In genomic region chr3:149441662-149442442, GRCh38 we compare ENCODE assay signal across 19 cellular contexts. TPM values are rescaled to one million over a fixed set of nuclear protein-coding genes. Genes with fewer than 3 reads are reported as not detected.
DNase-seq lines count a peak whose midpoint lies in the region; ATAC-seq, FAIRE-seq and TF ChIP-seq lines count a peak whose summit lies in the region.
"Had no signal": no experiment of that assay in that cellular context is flagged by ENCODE, and none has a peak within 500 bp of the region (broad histone marks: within the 10 kb centered on the region; RNA-seq: fewer than 3 reads in every experiment).

No MANE protein-coding gene starts in this region.

- H3K4me3 Mint-ChIP-seq in Calu3 (ENCODE audit: low read depth, unreplicated experiment) = no peak overlapping the region
- H3K4me3 Mint-ChIP-seq: CD8-positive, alpha-beta memory T cell had no signal

- TF ChIP-seq CTCF in Calu3 (IDR thresholded peaks at IDR 0.05; ENCODE audit: unreplicated experiment) (no peak), HEK293 (tag by site-specific recombination; IDR thresholded peaks at IDR 0.05) (no peak), GM12878 (IDR thresholded peaks at IDR 0.05 in 2 of 3, conservative IDR thresholded peaks at IDR 0.05 in 1 of 3; ENCODE audit: control insufficient read depth in 2 of 3, extremely low read depth in 1 of 3, insufficient read depth in 1 of 3, low read depth in 3 of 3, low read length in 3 of 3) (no peak), retinal pigment epithelial cell (conservative IDR thresholded peaks at IDR 0.05; ENCODE audit: low read depth, low read length) (no peak)

- H4K20me1 ChIP-seq in GM12878 (ENCODE audit: control insufficient read depth, insufficient read depth) = no peaks in the 10 kb centered on the region
- H4K20me1 ChIP-seq: BLaER1 had no signal

- H3K9ac ChIP-seq in GM12878 (ENCODE audit: control insufficient read depth, insufficient read depth, low read length) = no peak overlapping the region
- H3K9ac ChIP-seq: BLaER1 had no signal

- DNase-seq in Calu3 (no peak), GM12878 (ENCODE audit: low read depth, low spot score) (no peak), retinal pigment epithelial cell (ENCODE audit: low read depth) (peak; percentile 51), NCI-H2029 treated with DMSO at 0.1 percent for 48 hours (lab: John Stamatoyannopoulos, UW) (no peak), NCI-H2029 (lab: John Stamatoyannopoulos, UW) (no peak)
- DNase-seq: CD8-positive, alpha-beta memory T cell; KBM-7; NCI-H1092; NCI-H1694; NCI-H446; NCI-H82; SHP77 treated with DMSO at 0.1 percent for 48 hours had no signal

- no peaks in the 10 kb centered on the region for H3K9me3 ChIP-seq in HEK293 (ENCODE audit: control insufficient read depth, insufficient read depth, low read depth, low read length)
- H3K9me3 ChIP-seq in GM12878 (replicated peaks; ENCODE audit: control insufficient read depth, insufficient read depth, low read length) = no peaks in the 10 kb centered on the region
- H3K9me3 ChIP-seq: BLaER1 had no signal

- H3K4me3 ChIP-seq in HEK293 (ENCODE audit: low read depth, low read length) (no peak overlapping the region), GM12878 (no peak overlapping the region), retinal pigment epithelial cell (ENCODE audit: low read length) (no peak overlapping the region)
- H3K4me3 ChIP-seq: BLaER1 had no signal

- H3K27ac ChIP-seq in HEK293 (ENCODE audit: extremely low read depth, low read depth, low read length) (no peak overlapping the region), GM12878 (ENCODE audit: control insufficient read depth, insufficient read depth) (no peak overlapping the region)
- H3K27ac ChIP-seq: BLaER1, HL-60 had no signal

- WGBS in GM12878 (ENCODE audit: insufficient coverage, insufficient replicate concordance, low lambda C conversion rate, missing lambda C conversion rate) = 47% methylated on average over 2 of the region's 2 CpGs

- FAIRE-seq in GM12878 (lab: Jason Lieb, UNC) = no peak
- FAIRE-seq: GM12892, RCC 7860 had no signal

- TF ChIP-seq RAD21 in GM12878 (IDR thresholded peaks at IDR 0.05; ENCODE audit: insufficient read depth, low read depth, low read length) = no peak

- H3K79me2 ChIP-seq in GM12878 (ENCODE audit: control insufficient read depth, insufficient read depth, low read length) = no peaks in the 10 kb centered on the region

- peaks cover 5% of the 10 kb centered on the region for H3K36me3 Mint-ChIP-seq in Calu3 (ENCODE audit: insufficient read depth, unreplicated experiment)
- H3K36me3 Mint-ChIP-seq: CD8-positive, alpha-beta memory T cell had no signal

- peaks cover 35% of the 10 kb centered on the region for H3K4me1 Mint-ChIP-seq in Calu3 (ENCODE audit: low read depth, unreplicated experiment)
- H3K4me1 Mint-ChIP-seq: CD8-positive, alpha-beta memory T cell had no signal

- in situ Hi-C loops in GM12878 (cut with MboI) = no loop called here

- H3K27me3 Mint-ChIP-seq in Calu3 (ENCODE audit: unreplicated experiment) = no peaks in the 10 kb centered on the region

- no peaks in the 10 kb centered on the region for H3K4me1 ChIP-seq in HEK293 (ENCODE audit: control insufficient read depth, insufficient read depth, low read length)
- H3K4me1 ChIP-seq in GM12878 (ENCODE audit: control insufficient read depth, insufficient read depth, low read length) = no peaks in the 10 kb centered on the region

- H3K36me3 ChIP-seq in HEK293 (ENCODE audit: control insufficient read depth in 2 of 2, insufficient read depth in 1 of 2, low read length in 2 of 2) (no peaks in the 10 kb centered on the region), GM12878 (ENCODE audit: control insufficient read depth in 2 of 2, insufficient read depth in 2 of 2, low read length in 1 of 2) (no peaks in the 10 kb centered on the region)
- H3K36me3 ChIP-seq: BLaER1 had no signal

- H3K9me3 Mint-ChIP-seq in Calu3 (ENCODE audit: low read depth, unreplicated experiment) = no peaks in the 10 kb centered on the region
- H3K9me3 Mint-ChIP-seq: CD8-positive, alpha-beta memory T cell had no signal

- H3K27me3 ChIP-seq in GM12878 (replicated peaks in 1 of 2; ENCODE audit: control insufficient read depth in 2 of 2, insufficient read depth in 2 of 2, low read length in 1 of 2) = no peaks in the 10 kb centered on the region; a peak in 1 of 4 replicates
- H3K27me3 ChIP-seq: BLaER1 had no signal

- RAD21 ChIA-PET in GM12878 (lab: Charles Lee; ENCODE audit: unreplicated experiment) = interaction anchor here (1.3 to 1.9 kb wide), 3 partner anchors 25 to 39 kb away, joined by 3 to 7 read pairs (median 4); partner anchors contain the start of gene TM4SF4

- no peak for TF ChIP-seq POLR2A in GM12878 (IDR thresholded peaks at IDR 0.05; ENCODE audit: low read depth, low read length)

- SMC1A ChIA-PET in GM12878 (lab: Charles Lee; ENCODE audit: uncharacterized antibody, unreplicated experiment) = interaction anchor here (0.6 to 2.0 kb wide), 10 partner anchors 9 to 46 kb away, joined by 3 to 14 read pairs (median 3); no protein-coding TSS in a partner anchor

- POLR2A ChIA-PET in HEK293 (lab: Yijun Ruan, JAX) (no interaction called here), GM12878 (lab: Charles Lee) (interaction anchor here (0.6 to 1.4 kb wide), 2 partner anchors 23 to 280 kb away, joined by 5 to 9 read pairs; no protein-coding TSS in a partner anchor)

- ATAC-seq in GM12878 (peak; percentile 52), HG03439 (IDR thresholded peaks at IDR 0.05; ENCODE audit: unreplicated experiment) (no peak)

- no peak overlapping the region for H2AFZ ChIP-seq in GM12878 (ENCODE audit: control insufficient read depth, low read depth, low read length)

- no TSS peak for BruUV-seq in Calu3 (replicated peaks; lab: Mats Ljungman, UMichigan)
- no TSS peak for BruUV-seq in GM12878 (replicated peaks; lab: Mats Ljungman, UMichigan)

- no peak overlapping the region for H3K4me2 ChIP-seq in GM12878 (ENCODE audit: control insufficient read depth, insufficient read depth)
- H3K4me2 ChIP-seq: BLaER1 had no signal

- CTCF ChIA-PET in Calu3 (lab: Charles Lee) = interaction anchor here (0.6 kb wide), 1 partner anchor 11 kb away, joined by 4 read pairs; no protein-coding TSS in a partner anchor
- CTCF ChIA-PET in HEK293 (lab: Yijun Ruan, JAX) = interaction anchor here (0.6 kb wide), 1 partner anchor 1345 kb away, joined by 3 read pairs; no protein-coding TSS in a partner anchor
- CTCF ChIA-PET in GM12878 (lab: Yijun Ruan, JAX) = interaction anchor here (0.8 to 1.4 kb wide), 5 partner anchors 18 to 38 kb away, joined by 3 to 5 read pairs (median 5); no protein-coding TSS in a partner anchor

- peak overlapping the region; percentile 39 for H3K27ac Mint-ChIP-seq in Calu3 (ENCODE audit: unreplicated experiment)
- H3K27ac Mint-ChIP-seq: CD8-positive, alpha-beta memory T cell had no signal

- intact Hi-C loops in Calu3 (cut with micrococcal nuclease; ENCODE audit: unreplicated experiment) = loop anchor here (2.0 kb wide), 2 partner anchors 31 to 41 kb away; no protein-coding TSS in a partner anchor
- intact Hi-C loops in GM12878 (cut with micrococcal nuclease; ENCODE audit: unreplicated experiment) = no loop called here

- no peak for TF ChIP-seq EP300 in GM12878 (IDR thresholded peaks at IDR 0.05; ENCODE audit: borderline replicate concordance in 1 of 2, control insufficient read depth in 1 of 2, low read depth in 2 of 2, low read length in 2 of 2)

TF ChIP-seq in GM12878, 131 proteins besides CTCF, POLR2A, EP300 and RAD21:
- TF ChIP-seq CHD2 (IDR thresholded peaks at IDR 0.05; ENCODE audit: borderline replicate concordance, low read depth, low read length) = no peak
- TF ChIP-seq FOXM1 (IDR thresholded peaks at IDR 0.05; ENCODE audit: low read depth, low read length) = no peak
- no peak for TF ChIP-seq ATF7 (IDR thresholded peaks at IDR 0.05; ENCODE audit: low read depth)
- no peak for TF ChIP-seq CHD1 (IDR thresholded peaks at IDR 0.05; ENCODE audit: low read depth, low read length)
- TF ChIP-seq SUZ12 (IDR thresholded peaks at IDR 0.05; ENCODE audit: unreplicated experiment) = no peak
- no peak for TF ChIP-seq PKNOX1 (IDR thresholded peaks at IDR 0.05)
- no peak for TF ChIP-seq TCF7 (IDR thresholded peaks at IDR 0.05; ENCODE audit: borderline replicate concordance)
- TF ChIP-seq NFYA (IDR thresholded peaks at IDR 0.05; ENCODE audit: borderline replicate concordance, low read depth, low read length) = no peak

RNA-seq across cellular contexts. Expression of gene TM4SF4, which starts 32.6 kb away (rescaled TPM):
- 257 and 881 TPM in 2 replicates for total RNA-seq in Calu3 (2022)
- not detected in 2 replicates for total RNA-seq in GM12878 (2013; cell fraction: nucleolus; rRNA removed)
- total RNA-seq in GM12878 (2014; rRNA removed) = not detected in 2 replicates
- total RNA-seq in GM12878 (2014; rRNA removed; fragmentation: Illumina TruSeq; extraction: Trizol) = not detected in 2 replicates
- 1.3 and 1.7 TPM in 2 replicates for total RNA-seq in GM12878 (2021)
- not detected for polyA plus RNA-seq in GM12878 (2011; ENCODE audit: low read depth)
- polyA plus RNA-seq in GM12878 (2011; rRNA removed) = not detected in 2 replicates
- polyA plus RNA-seq in GM12878 (2011; cell fraction: cytosol; rRNA removed) = not detected in 2 replicates
- not detected in 2 replicates for polyA plus RNA-seq in GM12878 (2011; cell fraction: nucleus; rRNA removed)
- not detected in 2 replicates for polyA plus RNA-seq in GM12878 (2012)
- not detected in 2 replicates for polyA plus RNA-seq in GM12878 (2014; fragmentation: Illumina TruSeq; extraction: Trizol)
- polyA plus RNA-seq in GM12878 (2014; fragmentation: Nextera tagmentation; extraction: Ambion mirVana) = under 1 TPM in 1 of 2 experiments, not detected in 1; 0.06 TPM
- polyA plus RNA-seq in GM12878 (2014; rRNA removed) = not detected in 2 replicates
- polyA plus RNA-seq in GM12878 (2016; fragmentation: Nextera tagmentation; extraction: Ambion mirVana) = not detected
- not detected in 2 replicates for polyA minus RNA-seq in GM12878 (2011; rRNA and poly(A)+ RNA removed)
- not detected in 2 replicates for polyA minus RNA-seq in GM12878 (2011; cell fraction: cytosol; rRNA and poly(A)+ RNA removed)
- not detected in 2 replicates for polyA minus RNA-seq in GM12878 (2011; cell fraction: nucleus; rRNA and poly(A)+ RNA removed)
- total RNA-seq: CD8-positive, alpha-beta memory T cell; G401 had no signal
- polyA plus RNA-seq: CD8-positive, alpha-beta memory T cell had no signal

Comparison
In these comparisons a context has a peak if more than half of its experiments do, and no peak if none do; other contexts are left out.
1. RNA of gene TM4SF4, which starts 32.6 kb away (total RNA-seq): 257 to 881 TPM in Calu3; 1.3 to 1.7 TPM in GM12878; every median in the first group is over 10 times any median in the second.